11 cellular contexts compared by ENCODE assay signal in genomic region chr16:10741249-10741648, GRCh38. TPM values are rescaled to one million over a fixed set of nuclear protein-coding genes. Genes with fewer than 3 reads are reported as not detected.
DNase-seq lines count a peak whose midpoint lies in the region; ATAC-seq, FAIRE-seq and TF ChIP-seq lines count a peak whose summit lies in the region.
"Not testable (repeated sequence)": the region's sequence is repeated elsewhere in the genome, so short reads cannot be mapped to it uniquely, and the experiment has no call there.
"Had no signal": no experiment of that assay in that cellular context is flagged by ENCODE, and none has a peak within 500 bp of the region (broad histone marks: within the 10 kb centered on the region; RNA-seq: fewer than 3 reads in every experiment).

No MANE protein-coding gene starts in this region.

- H3K4me1 Mint-ChIP-seq in IgD-negative memory B cell (peaks cover 37 to 43% (median 38%) of the 10 kb centered on the region in 3 donors), T-helper 17 cell (peaks cover 27% of the 10 kb centered on the region)

- not testable (repeated sequence) for H3K27me3 Mint-ChIP-seq in IgD-negative memory B cell, T-helper 17 cell

- H3K36me3 ChIP-seq in K562 (ENCODE audit: control insufficient read depth, insufficient read depth, low read length): peaks cover 10% of the 10 kb centered on the region; the same call in 2 of the 3 replicates
- H3K36me3 ChIP-seq in left ventricle myocardium inferior, sigmoid colon: not testable (repeated sequence)

- not testable (repeated sequence) for TF ChIP-seq CTCF in K562 (IDR thresholded peaks at IDR 0.05 in 2 of 3, conservative IDR thresholded peaks at IDR 0.05 in 1 of 3; ENCODE audit: insufficient read depth in 2 of 3, low read depth in 1 of 3, low read length in 3 of 3); left ventricle myocardium inferior (IDR thresholded peaks at IDR 0.05; ENCODE audit: borderline replicate concordance); sigmoid colon (IDR thresholded peaks at IDR 0.05)

- H3K9ac ChIP-seq in K562 (ENCODE audit: insufficient read depth in 1 of 2, low read depth in 2 of 2, low read length in 2 of 2): not testable (repeated sequence)

- TF ChIP-seq POLR2A in K562 (conservative IDR thresholded peaks at IDR 0.05); sigmoid colon (IDR thresholded peaks at IDR 0.05): not testable (repeated sequence)

- H2AFZ ChIP-seq in K562 (ENCODE audit: low read depth, low read length): not testable (repeated sequence)

- peak overlapping the region in 1 of 4 donors; percentile 73 for H3K4me3 Mint-ChIP-seq in IgD-negative memory B cell
- not testable (repeated sequence) for H3K4me3 Mint-ChIP-seq in T-helper 17 cell

- WGBS in K562 (ENCODE audit: insufficient coverage, low coverage, missing lambda C conversion rate): 85% methylated on average over 10 of the region's 10 CpGs
- WGBS in sigmoid colon, 2 donors: 95% methylated on average over 10 of the region's 10 CpGs

- intact Hi-C loops in K562 (cut with micrococcal nuclease): not testable (repeated sequence)
- intact Hi-C loops in left ventricle myocardium inferior (cut with micrococcal nuclease): loop anchor here (10.0 kb wide), 1 partner anchor 174 kb away; no protein-coding TSS in a partner anchor
- intact Hi-C loops in sigmoid colon (cut with DNase I): loop anchor here (10.0 kb wide), 4 partner anchors 356 to 1646 kb away; partner anchors contain the start of genes ATF7IP2, HAPSTR1, RMI2 and SOCS1

- H3K36me3 Mint-ChIP-seq in IgD-negative memory B cell; T-helper 17 cell (ENCODE audit: low read depth): not testable (repeated sequence)

- H3K27ac ChIP-seq in K562 (ENCODE audit: extremely low read depth, low read depth, low read length): not testable (repeated sequence)
- H3K27ac ChIP-seq in left ventricle myocardium inferior (replicated peaks) (peak overlapping the region; percentile 99), sigmoid colon (peak overlapping the region in 3 of 4 donors; percentile 65 to 96 (median 94))

- in situ Hi-C loops in K562 (cut with MboI): loop anchor here (5.0 kb wide), 1 partner anchor 489 kb away; no protein-coding TSS in a partner anchor

- DNase-seq in T-helper 17 cell; K562 (ENCODE audit: extremely low read depth in 1 of 4, low spot score in 3 of 4); left ventricle myocardium inferior; sigmoid colon: not testable (repeated sequence)
- peak; percentile 41 for DNase-seq in activated CD8-positive, alpha-beta memory T cell treated with anti-CD3 and anti-CD28 coated beads for 24 hours

- not testable (repeated sequence) for TF ChIP-seq EP300 in K562 (IDR thresholded peaks at IDR 0.05; ENCODE audit: low read length); sigmoid colon (IDR thresholded peaks at IDR 0.05)

- CTCF ChIA-PET in K562 (lab: Yijun Ruan, JAX; ENCODE audit: low intra/inter-chr PET ratio): not testable (repeated sequence)

- not testable (repeated sequence) for FAIRE-seq in K562 (lab: Jason Lieb, UNC)

- not testable (repeated sequence) for H4K20me1 ChIP-seq in K562 (replicated peaks; ENCODE audit: control insufficient read depth, insufficient read depth, low read length)

- TF ChIP-seq RAD21 in K562 (CRISPR knock-in tag; conservative IDR thresholded peaks at IDR 0.05 in 1 of 2, IDR thresholded peaks at IDR 0.05 in 1 of 2): not testable (repeated sequence)

- BruUV-seq in K562 (replicated peaks; lab: Mats Ljungman, UMichigan): not testable (repeated sequence)

- POLR2A ChIA-PET in K562 (lab: Yijun Ruan, JAX): interaction anchor here (0.7 kb wide), 1 partner anchor 1562 kb away, joined by 3 read pairs; no protein-coding TSS in a partner anchor

- H3K4me2 ChIP-seq in K562 (ENCODE audit: insufficient read depth, low read length): not testable (repeated sequence)

- peaks cover 32 to 42% of the 10 kb centered on the region in 2 experiments for H3K4me1 ChIP-seq in K562 (replicated peaks in 1 of 2; ENCODE audit: control insufficient read depth in 2 of 2, insufficient read depth in 2 of 2, low read length in 2 of 2)
- peaks cover 57% of the 10 kb centered on the region for H3K4me1 ChIP-seq in left ventricle myocardium inferior
- peaks cover 0 to 62% (median 56%) of the 10 kb centered on the region in 4 donors for H3K4me1 ChIP-seq in sigmoid colon

- ATAC-seq in T-helper 17 cell, K562: not testable (repeated sequence)

- H3K27ac Mint-ChIP-seq in IgD-negative memory B cell (peak overlapping the region; percentile 67 to 74 (median 73)), T-helper 17 cell (peak overlapping the region; percentile 49)

- not testable (repeated sequence) for H3K79me2 ChIP-seq in K562 (ENCODE audit: control insufficient read depth, insufficient read depth, low read length)

- not testable (repeated sequence) for H3K27me3 ChIP-seq in K562 (ENCODE audit: control insufficient read depth in 2 of 2, insufficient read depth in 2 of 2, low read length in 2 of 2); left ventricle myocardium inferior (ENCODE audit: low read depth); sigmoid colon

- not testable (repeated sequence) for H3K9me3 Mint-ChIP-seq in IgD-negative memory B cell

- not testable (repeated sequence) for H3K9me1 ChIP-seq in K562 (ENCODE audit: control insufficient read depth, insufficient read depth, low read length)

- not testable (repeated sequence) for H3K4me3 ChIP-seq in K562, left ventricle myocardium inferior, sigmoid colon

- H3K9me3 ChIP-seq in T-helper 17 cell (ENCODE audit: control insufficient read depth, low read length, poor library complexity, severe bottlenecking); K562 (replicated peaks; ENCODE audit: control insufficient read depth, insufficient read depth, low read depth, low read length); left ventricle myocardium inferior (replicated peaks); sigmoid colon: not testable (repeated sequence)

TF ChIP-seq in K562, 482 proteins besides CTCF, POLR2A, EP300 and RAD21 (continues in another document):
- TF ChIP-seq ZNF263 (CRISPR knock-in tag; IDR thresholded peaks at IDR 0.05; ENCODE audit: borderline replicate concordance): peak; percentile 52; the same call in 1 of the 2 replicates
- TF ChIP-seq SPI1 (IDR thresholded peaks at IDR 0.05; ENCODE audit: borderline replicate concordance, low read depth, low read length): peak; percentile 37; the same call in 1 of the 2 replicates

RNA-seq across cellular contexts. Expression of gene NUBP1, which starts 2.4 kb away (rescaled TPM):
- polyA plus RNA-seq in IgD-negative memory B cell (46.8 TPM), K562 (2011; rRNA removed) (29.5 and 35.6 TPM in 2 replicates), K562 (2014; fragmentation: Illumina TruSeq; extraction: Trizol) (41.3 and 44.2 TPM in 2 replicates), K562 (2014; fragmentation: Nextera tagmentation; extraction: Ambion mirVana) (10 to 100 TPM; 17.2 to 20.9 TPM), K562 (2014; rRNA removed) (38.5 and 45.0 TPM in 2 replicates), sigmoid colon (10 to 100 TPM; 34.2 to 37.6 (median 36.6) TPM)
- total RNA-seq in T-helper 17 cell (10 to 100 TPM; 19.2 to 21.0 TPM), K562 (2014; rRNA removed) (39.7 and 42.2 TPM in 2 replicates), K562 (2014; rRNA removed; fragmentation: Illumina TruSeq; extraction: Trizol) (30.4 and 31.9 TPM in 2 replicates), K562 (2015; rRNA removed; fragmentation: Illumina TruSeq; extraction: Trizol) (51.6 and 55.1 TPM in 2 replicates), K562 (2021) (30.0 and 35.6 TPM in 2 replicates), left ventricle myocardium inferior (50.6 TPM), sigmoid colon (10 to 100 TPM; 26.3 to 32.9 (median 31.4) TPM)
- 6.2 and 11.8 TPM in 2 replicates for total RNA-seq in K562 (2011; cell fraction: chromatin; rRNA removed; ENCODE audit: low replicate concordance)
- total RNA-seq in K562 (2011; cell fraction: nucleolus; rRNA removed): 8.0 and 9.7 TPM in 2 replicates
- total RNA-seq in K562 (2011; cell fraction: nucleoplasm; rRNA removed): 8.5 and 8.6 TPM in 2 replicates
- 30.0 and 31.9 TPM in 2 replicates for polyA plus RNA-seq in K562 (2011; cell fraction: cytosol; rRNA removed)
- 14.6 and 15.5 TPM in 2 replicates for polyA plus RNA-seq in K562 (2011; cell fraction: nucleus; rRNA removed)
- polyA plus RNA-seq in K562 (2012): 32.3 and 38.4 TPM in 2 replicates
- 15.6 and 22.6 TPM in 2 replicates for polyA minus RNA-seq in K562 (2011; rRNA and poly(A)+ RNA removed)
- 12.1 and 16.4 TPM in 2 replicates for polyA minus RNA-seq in K562 (2011; cell fraction: cytosol; rRNA and poly(A)+ RNA removed)
- 4.0 and 5.1 TPM in 2 replicates for polyA minus RNA-seq in K562 (2011; cell fraction: nucleus; rRNA and poly(A)+ RNA removed)

RNA-seq across cellular contexts. Expression of gene TEKT5, which starts 46.5 kb away (rescaled TPM):
- polyA plus RNA-seq in IgD-negative memory B cell: not detected
- not detected for total RNA-seq in T-helper 17 cell
- total RNA-seq in K562 (2011; cell fraction: chromatin; rRNA removed; ENCODE audit: low replicate concordance): 1.1 TPM in 1 of 2 replicates, not detected in the other
- 0.66 and 0.67 TPM in 2 replicates for total RNA-seq in K562 (2011; cell fraction: nucleolus; rRNA removed)
- 0.29 TPM in 1 of 2 replicates, not detected in the other for total RNA-seq in K562 (2011; cell fraction: nucleoplasm; rRNA removed)
- 0.37 TPM in 1 of 2 replicates, not detected in the other for total RNA-seq in K562 (2014; rRNA removed)
- not detected in 2 replicates for total RNA-seq in K562 (2014; rRNA removed; fragmentation: Illumina TruSeq; extraction: Trizol)
- total RNA-seq in K562 (2015; rRNA removed; fragmentation: Illumina TruSeq; extraction: Trizol): not detected in 2 replicates
- not detected in 2 replicates for total RNA-seq in K562 (2021)
- polyA plus RNA-seq in K562 (2011; rRNA removed): 0.10 and 0.23 TPM in 2 replicates
- polyA plus RNA-seq in K562 (2011; cell fraction: cytosol; rRNA removed): 0.18 TPM in 1 of 2 replicates, not detected in the other
- polyA plus RNA-seq in K562 (2011; cell fraction: nucleus; rRNA removed): 0.18 and 0.32 TPM in 2 replicates
- 0.09 and 0.17 TPM in 2 replicates for polyA plus RNA-seq in K562 (2012)
- polyA plus RNA-seq in K562 (2014; fragmentation: Illumina TruSeq; extraction: Trizol): 0.19 TPM in 1 of 2 replicates, not detected in the other
- polyA plus RNA-seq in K562 (2014; fragmentation: Nextera tagmentation; extraction: Ambion mirVana): not detected
- polyA plus RNA-seq in K562 (2014; rRNA removed): 1.1 TPM in 1 of 2 replicates, not detected in the other
- not detected in 2 replicates for polyA minus RNA-seq in K562 (2011; rRNA and poly(A)+ RNA removed)
- polyA minus RNA-seq in K562 (2011; cell fraction: cytosol; rRNA and poly(A)+ RNA removed): not detected in 2 replicates
- polyA minus RNA-seq in K562 (2011; cell fraction: nucleus; rRNA and poly(A)+ RNA removed): 0.78 TPM in 1 of 2 replicates, not detected in the other
- total RNA-seq in left ventricle myocardium inferior: not detected
- total RNA-seq in sigmoid colon: 1 to 10 TPM in 1 of 4 donors, under 1 TPM in 1, not detected in 2; 0.83 to 2.1 TPM
- under 1 TPM in 1 of 3 donors, not detected in 2; 0.09 TPM for polyA plus RNA-seq in sigmoid colon
- total RNA-seq: CD4-positive, CD25-positive, alpha-beta regulatory T cell; Daoy; H4; HFFc6 had no signal
- polyA plus RNA-seq: BJ had no signal
